In the genomic region with DNA sequence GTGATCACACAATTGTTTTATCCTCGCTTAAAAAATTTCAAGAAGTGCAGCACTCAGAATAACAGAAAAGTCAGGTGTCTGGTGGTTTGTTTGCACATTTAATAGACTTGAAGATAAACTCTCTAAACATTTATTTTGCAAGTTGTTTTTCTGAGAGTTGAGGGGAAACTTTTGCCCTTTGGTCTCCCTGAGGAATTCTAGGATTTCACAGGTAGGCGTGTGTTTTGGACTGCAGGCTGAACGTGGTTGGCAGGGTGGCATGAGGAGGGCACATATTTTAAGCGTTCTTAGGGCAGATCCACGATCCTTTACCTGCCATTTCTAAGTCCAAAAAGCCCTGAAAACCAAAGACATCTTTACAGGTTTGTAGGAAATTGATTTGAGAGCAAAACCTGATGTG, we compare ENCODE assay signal across 16 cellular contexts.
DNase-seq lines count a peak whose midpoint lies in the region; ATAC-seq, FAIRE-seq and TF ChIP-seq lines count a peak whose summit lies in the region.
"Had no signal": no experiment of that assay in that cellular context is flagged by ENCODE, and none has a peak within 500 bp of the region (broad histone marks: within the 10 kb centered on the region; RNA-seq: fewer than 3 reads in every experiment).

No MANE protein-coding gene starts in this region.

- H3K4me3 ChIP-seq in kidney (ENCODE audit: low read length in 2 of 2) (no peak overlapping the region), muscle layer of duodenum (ENCODE audit: low read depth in 1 of 2, low read length in 2 of 2) (no peak overlapping the region), dorsolateral prefrontal cortex (no peak overlapping the region)

- H3K36me3 ChIP-seq in kidney (ENCODE audit: control insufficient read depth in 1 of 2, insufficient read depth in 2 of 2, low read length in 2 of 2) = no peaks in the 10 kb centered on the region
- H3K36me3 ChIP-seq in muscle layer of duodenum (ENCODE audit: control insufficient read depth in 1 of 2, insufficient read depth in 2 of 2, low read length in 2 of 2) = no peaks in the 10 kb centered on the region

- peak overlapping the region; percentile 90 for H3K27ac Mint-ChIP-seq in type B pancreatic cell
- H3K27ac Mint-ChIP-seq: B cell; CD8-positive, alpha-beta T cell had no signal

- FAIRE-seq in GM18507 (lab: Jason Lieb, UNC) (peak; percentile 5), kidney (lab: Jason Lieb, UNC) (no peak)
- FAIRE-seq: RCC 7860 had no signal

- H3K36me3 Mint-ChIP-seq in type B pancreatic cell = peaks cover 21% of the 10 kb centered on the region
- H3K36me3 Mint-ChIP-seq: CD8-positive, alpha-beta T cell had no signal

- peak overlapping the region; percentile 77 to 82 for H3K27ac ChIP-seq in kidney (ENCODE audit: low read depth in 2 of 2, low read length in 2 of 2)
- peak overlapping the region; percentile 40 for H3K27ac ChIP-seq in muscle layer of duodenum (ENCODE audit: low read length)
- no peak overlapping the region for H3K27ac ChIP-seq in dorsolateral prefrontal cortex

- no peak for ATAC-seq in HG03045 (IDR thresholded peaks at IDR 0.05; ENCODE audit: unreplicated experiment)
- ATAC-seq: CD8-positive, alpha-beta T cell had no signal

- no peaks in the 10 kb centered on the region for H3K9me3 Mint-ChIP-seq in type B pancreatic cell
- H3K9me3 Mint-ChIP-seq: CD8-positive, alpha-beta T cell had no signal

- H3K9me3 ChIP-seq in kidney (ENCODE audit: control insufficient read depth in 1 of 2, low read length in 2 of 2) (no peaks in the 10 kb centered on the region), muscle layer of duodenum (ENCODE audit: control insufficient read depth in 1 of 2, low read length in 2 of 2) (no peaks in the 10 kb centered on the region)

- DNase-seq in GM18507 (ENCODE audit: extremely low spot score, insufficient read length, low read depth) = no peak
- no peak for DNase-seq in kidney
- no peak for DNase-seq in type B pancreatic cell (ENCODE audit: extremely low spot score, unreplicated experiment)
- DNase-seq in dorsolateral prefrontal cortex = no peak
- no peak for DNase-seq in dermis blood vessel endothelial cell
- DNase-seq: CD8-positive, alpha-beta T cell; DMS 273 treated with DMSO at 0.1 percent for 48 hours; H7; IMR-90; MV-4-11; NCI-H1436 treated with DMSO at 0.1 percent for 48 hours; NCI-H2081 had no signal

- no peaks in the 10 kb centered on the region for H3K27me3 ChIP-seq in muscle layer of duodenum (ENCODE audit: low read depth, low read length)
- H3K27me3 ChIP-seq in dorsolateral prefrontal cortex = no peaks in the 10 kb centered on the region

- H3K9ac ChIP-seq in kidney (ENCODE audit: low read length in 2 of 2) = peak overlapping the region in 1 of 2 donors; percentile 52

- H3K27me3 Mint-ChIP-seq in type B pancreatic cell = no peaks in the 10 kb centered on the region
- H3K27me3 Mint-ChIP-seq: B cell had no signal

- peaks cover 53% of the 10 kb centered on the region for H3K4me1 Mint-ChIP-seq in type B pancreatic cell (ENCODE audit: unreplicated experiment)

- intact Hi-C loops in kidney (cut with DNase I) (no loop called here), dorsolateral prefrontal cortex (cut with DNase I) (no loop called here)

- TF ChIP-seq CTCF in kidney (IDR thresholded peaks at IDR 0.05; ENCODE audit: borderline replicate concordance, extremely low read depth, insufficient read depth) (no peak), type B pancreatic cell (conservative IDR thresholded peaks at IDR 0.05) (no peak), dorsolateral prefrontal cortex (IDR thresholded peaks at IDR 0.05 in 54 of 56, conservative IDR thresholded peaks at IDR 0.05 in 2 of 56; ENCODE audit: low read depth in 1 of 56, partially characterized antibody in 56 of 56) (no peak)

- H3K4me1 ChIP-seq in kidney (ENCODE audit: control insufficient read depth in 1 of 2, insufficient read depth in 1 of 2, low read depth in 1 of 2, low read length in 2 of 2) (peaks cover 31 to 61% of the 10 kb centered on the region in 2 donors), muscle layer of duodenum (ENCODE audit: control insufficient read depth in 1 of 2, insufficient read depth in 2 of 2, low read length in 2 of 2) (peaks cover 0 to 7% of the 10 kb centered on the region in 2 donors)

- H3K4me3 Mint-ChIP-seq in type B pancreatic cell = peak overlapping the region; percentile 60
- H3K4me3 Mint-ChIP-seq: B cell; CD8-positive, alpha-beta T cell had no signal

Comparison
In these comparisons a context has a peak if more than half of its experiments do, and no peak if none do; other contexts are left out.
1. H3K27ac ChIP-seq: peak in kidney (2 of 2) and muscle layer of duodenum (single experiment); none in dorsolateral prefrontal cortex (0 of 59).